8 cellular contexts compared by ENCODE assay signal in genomic region chr9:124868511-124869465, GRCh38. TPM values are rescaled to one million over a fixed set of nuclear protein-coding genes. Genes with fewer than 3 reads are reported as not detected.
A peak's percentile ranks its signal among the peaks of the same experiment; 100 is the strongest.
DNase-seq lines count a peak whose midpoint lies in the region; ATAC-seq and TF ChIP-seq lines count a peak whose summit lies in the region.

No MANE protein-coding gene starts in this region.

- H3K9me3 ChIP-seq in adrenal gland (replicated peaks in 1 of 3) (no peaks in the 10 kb centered on the region), heart right ventricle (no peaks in the 10 kb centered on the region), upper lobe of left lung (no peaks in the 10 kb centered on the region)

- H3K36me3 Mint-ChIP-seq in HFFc6 (ENCODE audit: low read depth), result peaks cover 23% of the 10 kb centered on the region

- no peaks in the 10 kb centered on the region for H3K27me3 ChIP-seq in adrenal gland
- no peaks in the 10 kb centered on the region for H3K27me3 ChIP-seq in heart right ventricle
- no peaks in the 10 kb centered on the region for H3K27me3 ChIP-seq in upper lobe of left lung

- TF ChIP-seq POLR2A in NB4 (IDR thresholded peaks at IDR 0.05; ENCODE audit: extremely low read depth, insufficient read length) (peak; percentile 95), adrenal gland (IDR thresholded peaks at IDR 0.05) (peak; percentile 81 to 91), upper lobe of left lung (IDR thresholded peaks at IDR 0.05) (peak; percentile 25 to 96 (median 90))

- DNase-seq in GM12865 (ENCODE audit: low read depth), result peak; percentile 95
- DNase-seq in HFFc6, result peak; percentile 76
- peak; percentile 94 for DNase-seq in NB4 (ENCODE audit: low read depth)
- peak; percentile 87 for DNase-seq in T follicular helper cell (ENCODE audit: low read depth)
- peak; percentile 84 to 90 (median 89) for DNase-seq in adrenal gland
- peak; percentile 85 to 91 for DNase-seq in heart right ventricle
- peak; percentile 96 for DNase-seq in posterior vena cava (ENCODE audit: low spot score)
- DNase-seq in upper lobe of left lung, result peak; percentile 87 to 98

- H3K36me3 ChIP-seq in adrenal gland (replicated peaks in 1 of 2) (peaks cover 0 to 5% of the 10 kb centered on the region in 2 donors), heart right ventricle (peaks cover 0 to 26% (median 3%) of the 10 kb centered on the region in 9 donors), upper lobe of left lung (peaks cover 0 to 8% (median 7%) of the 10 kb centered on the region in 4 donors)

- peak overlapping the region; percentile 96 for H3K4me3 Mint-ChIP-seq in HFFc6

- ATAC-seq in heart right ventricle (peak; percentile 87 to 94 (median 92)), upper lobe of left lung (ENCODE audit: low FRiP score in 2 of 2) (peak; percentile 91 to 98)

- peak; percentile 34 for TF ChIP-seq CTCF in GM12865 (IDR thresholded peaks at IDR 0.05; ENCODE audit: insufficient read depth, low read depth, low read length, missing control alignments)
- TF ChIP-seq CTCF in HFFc6 (IDR thresholded peaks at IDR 0.05), result no peak
- TF ChIP-seq CTCF in NB4 (IDR thresholded peaks at IDR 0.05; ENCODE audit: low read depth, low read length), result peak; percentile 32
- no peak for TF ChIP-seq CTCF in adrenal gland (IDR thresholded peaks at IDR 0.05)
- TF ChIP-seq CTCF in heart right ventricle (IDR thresholded peaks at IDR 0.05), result peak in 2 of 9 donors; percentile 14 to 26
- peak in 1 of 6 experiments; percentile 5 for TF ChIP-seq CTCF in upper lobe of left lung (IDR thresholded peaks at IDR 0.05)

- no peak for TF ChIP-seq EP300 in upper lobe of left lung (IDR thresholded peaks at IDR 0.05)

- H3K27me3 Mint-ChIP-seq in HFFc6 (ENCODE audit: insufficient read depth), result no peaks in the 10 kb centered on the region; the same call in none of the 2 replicates

- peak overlapping the region; percentile 93 for H3K4me3 ChIP-seq in GM12865 (ENCODE audit: low read depth, low read length)
- H3K4me3 ChIP-seq in NB4 (ENCODE audit: low read depth, low read length), result peak overlapping the region; percentile 94
- peak overlapping the region; percentile 90 to 100 (median 97) for H3K4me3 ChIP-seq in adrenal gland
- H3K4me3 ChIP-seq in heart right ventricle, result peak overlapping the region; percentile 83 to 99 (median 92)
- peak overlapping the region; percentile 84 to 91 (median 86) for H3K4me3 ChIP-seq in upper lobe of left lung

- no peaks in the 10 kb centered on the region for H3K9me3 Mint-ChIP-seq in HFFc6

- peaks cover 40 to 48% of the 10 kb centered on the region in 2 donors for H3K4me1 ChIP-seq in adrenal gland (replicated peaks in 1 of 2)
- H3K4me1 ChIP-seq in heart right ventricle, result peaks cover 28 to 59% (median 50%) of the 10 kb centered on the region in 9 donors
- peaks cover 44 to 55% (median 50%) of the 10 kb centered on the region in 4 donors for H3K4me1 ChIP-seq in upper lobe of left lung

- H3K27ac ChIP-seq in adrenal gland (peak overlapping the region; percentile 96 to 99 (median 97)), heart right ventricle (peak overlapping the region; percentile 79 to 98 (median 96)), upper lobe of left lung (peak overlapping the region; percentile 88 to 98 (median 96))

- 0 to 2% (median 0%) methylated on average over 10 to 101 of the region's 101 CpGs for WGBS in adrenal gland, 4 donors
- WGBS in heart right ventricle, 2 donors, result 1% methylated on average over 85 to 101 of the region's 101 CpGs
- WGBS in upper lobe of left lung, 2 donors, result 0% methylated on average over 46 to 60 of the region's 101 CpGs

- peaks cover 55% of the 10 kb centered on the region for H3K4me1 Mint-ChIP-seq in HFFc6 (ENCODE audit: low read depth)

- H3K27ac Mint-ChIP-seq in HFFc6, result peak overlapping the region; percentile 97

- intact Hi-C loops in adrenal gland (cut with DNase I), result loop anchor here in 1 of 2 donors (10.0 kb wide), 1 partner anchor 276 kb away; the partner anchor contains the start of gene SCAI
- intact Hi-C loops in heart right ventricle (cut with DNase I), result loop anchor here in 1 of 10 donors (5.0 kb wide), 1 partner anchor 74 kb away; the partner anchor contains the start of gene GOLGA1
- intact Hi-C loops in posterior vena cava (cut with DNase I), result no loop called here

RNA-seq across cellular contexts. Expression of gene ARPC5L, which starts 6.9 kb away (rescaled TPM):
- total RNA-seq in HFFc6 (2021; fragmentation: NEBNext Ultra II Directional; extraction: Animal tissue kit (Norgen Biotek cat#: 25700)), result 10 to 100 TPM; 39.0 to 55.9 (median 44.7) TPM
- total RNA-seq in adrenal gland (10 to 100 TPM; 20.7 to 86.8 (median 37.6) TPM), heart right ventricle (10 to 100 TPM; 30.6 to 69.4 (median 39.9) TPM), posterior vena cava (10 to 100 TPM; 23.1 to 23.4 TPM), upper lobe of left lung (10 to 100 TPM; 17.8 to 45.9 (median 34.4) TPM)
- polyA plus RNA-seq in adrenal gland (10 to 100 TPM; 35.9 to 97.6 (median 38.4) TPM), heart right ventricle (10 to 100 TPM; 26.6 to 74.9 TPM)

RNA-seq across cellular contexts. Expression of gene RPL35, which starts 7.0 kb away (rescaled TPM):
- total RNA-seq in HFFc6 (2021; fragmentation: NEBNext Ultra II Directional; extraction: Animal tissue kit (Norgen Biotek cat#: 25700)), result 1,000 to 10,000 TPM; 1,470 to 1,706 (median 1,550) TPM
- 1,000 to 10,000 TPM in 7 of 8 donors, 100 to 1,000 TPM in 1; 884 to 1,836 (median 1,225) TPM for total RNA-seq in adrenal gland
- 1,000 to 10,000 TPM; 1,560 to 4,952 (median 4,757) TPM for polyA plus RNA-seq in adrenal gland
- 100 to 1,000 TPM; 598 to 885 (median 678) TPM for total RNA-seq in heart right ventricle
- 1,000 to 10,000 TPM; 3,237 to 3,743 TPM for polyA plus RNA-seq in heart right ventricle
- 1,000 to 10,000 TPM in 1 of 2 donors, 100 to 1,000 TPM in 1; 997 to 1,074 TPM for total RNA-seq in posterior vena cava
- total RNA-seq in upper lobe of left lung, result 1,000 to 10,000 TPM in 2 of 6 donors, 100 to 1,000 TPM in 4; 646 to 1,381 (median 944) TPM

RNA-seq across cellular contexts. Expression of gene WDR38, which starts 15.5 kb away (rescaled TPM):
- total RNA-seq in HFFc6 (2021; fragmentation: NEBNext Ultra II Directional; extraction: Animal tissue kit (Norgen Biotek cat#: 25700)), result not detected
- not detected for total RNA-seq in adrenal gland
- under 1 TPM in 1 of 3 donors, not detected in 2; 0.16 TPM for polyA plus RNA-seq in adrenal gland
- total RNA-seq in heart right ventricle, result under 1 TPM in 1 of 10 donors, not detected in 9; 0.22 TPM
- polyA plus RNA-seq in heart right ventricle, result under 1 TPM in 1 of 2 donors, not detected in 1; 0.04 TPM
- not detected for total RNA-seq in posterior vena cava
- 10 to 100 TPM in 2 of 6 donors, 1 to 10 TPM in 3, not detected in 1; 4.1 to 24.1 (median 9.0) TPM for total RNA-seq in upper lobe of left lung

Comparison
In these comparisons a context has a peak if more than half of its experiments do, and no peak if none do; other contexts are left out.
1. Peak in every context shown above with its lines: DNase-seq, ATAC-seq, H3K4me3 ChIP-seq and H3K27ac ChIP-seq.
2. CTCF ChIP-seq: peak in GM12865 (single experiment) and NB4 (single experiment); none in HFFc6 (single experiment) and adrenal gland (0 of 6).